In genomic region chr5:147751-148150, GRCh38 we compare ENCODE assay signal across 24 cellular contexts. TPM values are rescaled to one million over a fixed set of nuclear protein-coding genes. Genes with fewer than 3 reads are reported as not detected.
A peak's percentile ranks its signal among the peaks of the same experiment; 100 is the strongest.
DNase-seq lines count a peak whose midpoint lies in the region; ATAC-seq and TF ChIP-seq lines count a peak whose summit lies in the region.
"Had no signal": no experiment of that assay in that cellular context is flagged by ENCODE, and none has a peak within 500 bp of the region (broad histone marks: within the 10 kb centered on the region; RNA-seq: fewer than 3 reads in every experiment).

No MANE protein-coding gene starts in this region.

- no peak overlapping the region for H2AK5ac ChIP-seq in mesendoderm (ENCODE audit: low read length)

- H3K27me3 ChIP-seq in mesendoderm (ENCODE audit: insufficient read depth, low read length, poor library complexity) = no peaks in the 10 kb centered on the region
- H3K27me3 ChIP-seq: BLaER1, MG63, SJSA1 had no signal

- peaks cover 40% of the 10 kb centered on the region for H3K27me3 Mint-ChIP-seq in stimulated activated memory B cell treated with anti-CD40 and anti-IgM and Interleukin-4, amounts not matched to agents 10 μg/mL and 1 μg/mL and 100 μg/mL, for 72 hours

- no peak overlapping the region for H2BK120ac ChIP-seq in mesendoderm (ENCODE audit: low read depth, low read length)

- no peak overlapping the region for H3K4me2 ChIP-seq in mesendoderm (ENCODE audit: low read length)
- H3K4me2 ChIP-seq: BLaER1 had no signal

- H3K27ac ChIP-seq in mesendoderm (ENCODE audit: low read depth, low read length) = no peak overlapping the region
- H3K27ac ChIP-seq: BLaER1, SJSA1 had no signal

- no peak for ATAC-seq in HG02759 (IDR thresholded peaks at IDR 0.05; ENCODE audit: unreplicated experiment)
- no peak for ATAC-seq in stimulated activated memory B cell treated with anti-CD40 and anti-IgM and Interleukin-4, amounts not matched to agents 10 μg/mL and 1 μg/mL and 100 μg/mL, for 72 hours

- no peak overlapping the region for H2BK5ac ChIP-seq in mesendoderm (ENCODE audit: low read length)

- no peak for TF ChIP-seq CTCF in choroid plexus epithelial cell (conservative IDR thresholded peaks at IDR 0.05; ENCODE audit: low read depth, low read length)

- H4K5ac ChIP-seq in mesendoderm (ENCODE audit: low read length) = no peak overlapping the region

- DNase-seq in NCI-H2227 (lab: John Stamatoyannopoulos, UW; ENCODE audit: unreplicated experiment) (peak; percentile 41), NCI-H2227 treated with DMSO at 0.1 percent for 48 hours (lab: John Stamatoyannopoulos, UW) (no peak), HT-29 (ENCODE audit: low spot score) (peak; percentile 15), choroid plexus epithelial cell (ENCODE audit: low read depth) (peak; percentile 25), mesendoderm (peak; percentile 44)
- no peak for DNase-seq in effector CD4-positive, alpha-beta T cell
- DNase-seq: CD4-positive, CD25-positive, alpha-beta regulatory T cell; HCEC 1CT; KG1; MG63; NCI-H1694 treated with DMSO at 0.1 percent for 48 hours; NCI-H2081; NCI-H69; NK-92 treated with Interleukin-12 subunit alpha and Interleukin-12 subunit beta, amount 100 ng/mL, for 24 hours; Right ventricle myocardium superior; RPMI8226; T-helper 2 cell had no signal

- no peak overlapping the region for H3K23ac ChIP-seq in mesendoderm (ENCODE audit: low read length)

- no peak overlapping the region for H3K56ac ChIP-seq in mesendoderm (ENCODE audit: low read length)

- H3K36me3 ChIP-seq in mesendoderm (ENCODE audit: control insufficient read depth, insufficient read depth, low read length) = peaks cover 3% of the 10 kb centered on the region
- H3K36me3 ChIP-seq: MG63, SJSA1 had no signal

- H3K18ac ChIP-seq in mesendoderm (ENCODE audit: low read length) = no peak overlapping the region

- H3K4me3 ChIP-seq in choroid plexus epithelial cell (ENCODE audit: low read depth, low read length) (no peak overlapping the region), mesendoderm (ENCODE audit: low read length) (no peak overlapping the region)
- H3K4me3 ChIP-seq: MG63, SJSA1 had no signal

- no peak overlapping the region for H3K9ac ChIP-seq in mesendoderm (ENCODE audit: low read length)
- H3K9ac ChIP-seq: BLaER1 had no signal

- peaks cover 6% of the 10 kb centered on the region for H3K36me3 Mint-ChIP-seq in stimulated activated memory B cell treated with anti-CD40 and anti-IgM and Interleukin-4, amounts not matched to agents 10 μg/mL and 1 μg/mL and 100 μg/mL, for 72 hours
- H3K36me3 Mint-ChIP-seq: CD4-positive, CD25-positive, alpha-beta regulatory T cell had no signal

- WGBS in mesendoderm (ENCODE audit: extremely low coverage, insufficient coverage, low lambda C conversion rate) = no CpG with 5 or more reads among the region's 1 CpG

- H4K8ac ChIP-seq in mesendoderm (ENCODE audit: low read depth, low read length) = no peak overlapping the region

- H3K4me1 ChIP-seq in mesendoderm (ENCODE audit: control insufficient read depth, low read depth, low read length) = no peaks in the 10 kb centered on the region

- no peaks in the 10 kb centered on the region for H3K79me1 ChIP-seq in mesendoderm (ENCODE audit: low read length)

- H3K4me1 Mint-ChIP-seq in stimulated activated memory B cell treated with anti-CD40 and anti-IgM and Interleukin-4, amounts not matched to agents 10 μg/mL and 1 μg/mL and 100 μg/mL, for 72 hours = no peaks in the 10 kb centered on the region
- H3K4me1 Mint-ChIP-seq: CD4-positive, CD25-positive, alpha-beta regulatory T cell had no signal

- no peak overlapping the region for H2BK15ac ChIP-seq in mesendoderm (replicated peaks; ENCODE audit: low read depth)

- H3K4ac ChIP-seq in mesendoderm (ENCODE audit: low read depth, low read length) = no peak overlapping the region

- H3K27ac Mint-ChIP-seq in stimulated activated memory B cell treated with anti-CD40 and anti-IgM and Interleukin-4, amounts not matched to agents 10 μg/mL and 1 μg/mL and 100 μg/mL, for 72 hours = no peak overlapping the region
- H3K27ac Mint-ChIP-seq: CD4-positive, CD25-positive, alpha-beta regulatory T cell had no signal

- H3K4me3 Mint-ChIP-seq in stimulated activated memory B cell treated with anti-CD40 and anti-IgM and Interleukin-4, amounts not matched to agents 10 μg/mL and 1 μg/mL and 100 μg/mL, for 72 hours = no peak overlapping the region
- H3K4me3 Mint-ChIP-seq: CD4-positive, CD25-positive, alpha-beta regulatory T cell had no signal

- no peaks in the 10 kb centered on the region for H3K79me2 ChIP-seq in mesendoderm (ENCODE audit: control insufficient read depth, insufficient read depth, low read length)

- H3K9me3 Mint-ChIP-seq in stimulated activated memory B cell treated with anti-CD40 and anti-IgM and Interleukin-4, amounts not matched to agents 10 μg/mL and 1 μg/mL and 100 μg/mL, for 72 hours = peaks cover 21% of the 10 kb centered on the region

RNA-seq across cellular contexts. Expression of gene LRRC14B, which starts 43.5 kb away (rescaled TPM):
- total RNA-seq in HT-29 (2014; rRNA removed; shearing (Covaris generic)) = not detected in 2 replicates
- not detected for polyA plus RNA-seq in mesendoderm (2013, experiment 1 of 2)
- not detected for polyA plus RNA-seq in mesendoderm (2013, experiment 2 of 2)
- total RNA-seq: CD4-positive, CD25-positive, alpha-beta regulatory T cell; H1; NCI-H460; SJSA1 had no signal
- polyA plus RNA-seq: AG04450; CD4-positive, CD25-positive, alpha-beta regulatory T cell; H1 had no signal

RNA-seq across cellular contexts. Expression of gene PLEKHG4B, which starts 55.8 kb away (rescaled TPM):
- total RNA-seq in HT-29 (2014; rRNA removed; shearing (Covaris generic)) = not detected in 2 replicates
- polyA plus RNA-seq in mesendoderm (2013, experiment 1 of 2) = 22.0 TPM
- 23.1 TPM for polyA plus RNA-seq in mesendoderm (2013, experiment 2 of 2)
- total RNA-seq: CD4-positive, CD25-positive, alpha-beta regulatory T cell; NCI-H460; Right ventricle myocardium superior had no signal
- polyA plus RNA-seq: CD4-positive, CD25-positive, alpha-beta regulatory T cell had no signal

Comparison
In these comparisons a context has a peak if more than half of its experiments do, and no peak if none do; other contexts are left out.
1. DNase-seq: peak in NCI-H2227 (single experiment), HT-29 (single experiment), choroid plexus epithelial cell (single experiment) and mesendoderm (single experiment); none in NCI-H2227 treated with DMSO at 0.1 percent for 48 hours (single experiment) and effector CD4-positive, alpha-beta T cell (single experiment).